In the genomic region with DNA sequence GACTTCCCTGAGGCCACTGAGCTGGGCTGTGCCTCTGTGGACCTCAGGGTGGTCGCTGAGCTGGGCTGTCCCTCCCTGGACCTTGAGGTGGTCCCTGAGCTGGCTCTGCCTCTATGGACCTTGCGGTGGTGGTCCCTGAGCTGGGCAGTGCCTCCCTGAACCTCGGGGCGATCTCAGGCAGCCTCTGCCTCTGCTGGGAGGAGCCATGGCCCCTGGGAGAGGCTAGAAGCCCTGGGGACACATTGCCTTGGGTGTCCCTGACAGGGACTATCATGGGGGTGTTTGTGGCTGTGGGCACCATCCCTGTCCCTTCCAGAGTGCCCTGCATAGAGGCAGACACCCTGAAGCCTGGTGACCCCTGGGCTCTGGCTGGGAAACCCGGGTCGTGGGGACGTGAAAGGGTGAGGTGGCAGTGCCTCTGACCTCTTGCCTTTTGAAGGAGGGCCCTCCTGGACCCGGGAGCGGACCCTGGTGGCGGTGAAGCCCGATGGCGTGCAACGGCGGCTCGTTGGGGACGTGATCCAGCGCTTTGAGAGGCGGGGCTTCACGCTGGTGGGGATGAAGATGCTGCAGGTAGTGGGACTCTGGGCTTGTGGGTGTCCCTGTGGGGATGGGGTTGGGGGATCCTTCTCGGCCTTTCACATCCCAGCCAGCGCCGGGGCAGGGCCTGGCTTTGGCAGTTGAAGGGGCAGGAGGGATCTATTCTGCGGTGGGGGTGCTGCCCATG, we compare ENCODE assay signal across 10 cellular contexts. TPM values are rescaled to one million over a fixed set of nuclear protein-coding genes. Genes with fewer than 3 reads are reported as not detected.
A peak's percentile ranks its signal among the peaks of the same experiment; 100 is the strongest.
DNase-seq lines count a peak whose midpoint lies in the region; FAIRE-seq and TF ChIP-seq lines count a peak whose summit lies in the region.
"Had no signal": no experiment of that assay in that cellular context is flagged by ENCODE, and none has a peak within 500 bp of the region (broad histone marks: within the 10 kb centered on the region; RNA-seq: fewer than 3 reads in every experiment).

No MANE protein-coding gene starts in this region.

- H3K4me3 Mint-ChIP-seq in activated naive CD4-positive, alpha-beta T cell treated with anti-CD3 and anti-CD28 coated beads, Interleukin-2, amount 10 ng/mL, durations not matched to agents 7 days and 5 days: peak overlapping the region; percentile 64
- peak overlapping the region; percentile 87 for H3K4me3 Mint-ChIP-seq in activated T-helper 1 cell treated with anti-CD3 and anti-CD28 coated beads, Interleukin-12 subunit alpha, Interleukin-12 subunit beta, Interleukin-2, Interleukin-4 antibody, amounts not matched to agents 30 ng/mL and 10 ng/mL and 1 ng/mL, durations not matched to agents 14 hours and 24 hours and 36 hours

- intact Hi-C loops in activated T-helper 1 cell treated with anti-CD3 and anti-CD28 coated beads, Interleukin-12 subunit alpha, Interleukin-12 subunit beta, Interleukin-2, Interleukin-4 antibody, amounts not matched to agents 30 ng/mL and 10 ng/mL and 1 ng/mL, durations not matched to agents 14 hours and 24 hours and 36 hours (cut with micrococcal nuclease): no loop called here

- peaks cover 1% of the 10 kb centered on the region for H3K36me3 Mint-ChIP-seq in activated naive CD4-positive, alpha-beta T cell treated with anti-CD3 and anti-CD28 coated beads, Interleukin-2, amount 10 ng/mL, durations not matched to agents 7 days and 5 days
- no peaks in the 10 kb centered on the region for H3K36me3 Mint-ChIP-seq in activated T-helper 1 cell treated with anti-CD3 and anti-CD28 coated beads, Interleukin-12 subunit alpha, Interleukin-12 subunit beta, Interleukin-2, Interleukin-4 antibody, amounts not matched to agents 30 ng/mL and 10 ng/mL and 1 ng/mL, durations not matched to agents 14 hours and 24 hours and 36 hours (ENCODE audit: low read depth)

- TF ChIP-seq RAD21 in liver (IDR thresholded peaks at IDR 0.05): no peak

- H3K9me3 ChIP-seq in liver (ENCODE audit: control insufficient read depth in 4 of 4, low read length in 3 of 4) (no peaks in the 10 kb centered on the region), stomach smooth muscle (ENCODE audit: control insufficient read depth in 2 of 2, low read length in 2 of 2) (no peaks in the 10 kb centered on the region)

- H3K27ac Mint-ChIP-seq in activated naive CD4-positive, alpha-beta T cell treated with anti-CD3 and anti-CD28 coated beads, Interleukin-2, amount 10 ng/mL, durations not matched to agents 7 days and 5 days: peak overlapping the region; percentile 5
- peak overlapping the region; percentile 67 for H3K27ac Mint-ChIP-seq in activated T-helper 1 cell treated with anti-CD3 and anti-CD28 coated beads, Interleukin-12 subunit alpha, Interleukin-12 subunit beta, Interleukin-2, Interleukin-4 antibody, amounts not matched to agents 30 ng/mL and 10 ng/mL and 1 ng/mL, durations not matched to agents 14 hours and 24 hours and 36 hours

- H3K27me3 ChIP-seq in liver (ENCODE audit: control insufficient read depth in 4 of 4, insufficient read depth in 4 of 4, low read length in 3 of 4): no peaks in the 10 kb centered on the region
- H3K27me3 ChIP-seq in stomach smooth muscle (ENCODE audit: control insufficient read depth in 1 of 2, insufficient read depth in 2 of 2, low read length in 2 of 2): no peaks in the 10 kb centered on the region

- no peak for TF ChIP-seq POLR2A in GM12892 (IDR thresholded peaks at IDR 0.05; ENCODE audit: low read depth, low read length)

- H3K27me3 Mint-ChIP-seq in activated naive CD4-positive, alpha-beta T cell treated with anti-CD3 and anti-CD28 coated beads, Interleukin-2, amount 10 ng/mL, durations not matched to agents 7 days and 5 days: peaks cover 18% of the 10 kb centered on the region
- H3K27me3 Mint-ChIP-seq in activated T-helper 1 cell treated with anti-CD3 and anti-CD28 coated beads, Interleukin-12 subunit alpha, Interleukin-12 subunit beta, Interleukin-2, Interleukin-4 antibody, amounts not matched to agents 30 ng/mL and 10 ng/mL and 1 ng/mL, durations not matched to agents 14 hours and 24 hours and 36 hours (ENCODE audit: insufficient read depth): peaks cover 11% of the 10 kb centered on the region

- POLR2A ChIA-PET in HEK293T (lab: Yijun Ruan, JAX): interaction anchor here (0.9 to 1.4 kb wide), 2 partner anchors 10 to 25 kb away, joined by 4 to 5 read pairs; no protein-coding TSS in a partner anchor

- H3K36me3 ChIP-seq in liver (ENCODE audit: control insufficient read depth in 4 of 4, insufficient read depth in 3 of 4, low read depth in 1 of 4, low read length in 3 of 4) (no peaks in the 10 kb centered on the region), stomach smooth muscle (ENCODE audit: control insufficient read depth in 2 of 2, insufficient read depth in 2 of 2, low read length in 2 of 2) (peaks cover 3 to 9% of the 10 kb centered on the region in 2 donors)

- no peak for TF ChIP-seq CTCF in liver (IDR thresholded peaks at IDR 0.05; ENCODE audit: low read depth, low read length, missing input control)

- peak overlapping the region; percentile 13 to 54 for H3K27ac ChIP-seq in liver (ENCODE audit: low read depth in 1 of 2, low read length in 2 of 2)
- H3K27ac ChIP-seq in stomach smooth muscle (ENCODE audit: low read length): peak overlapping the region; percentile 78

- no peaks in the 10 kb centered on the region for H3K9me3 Mint-ChIP-seq in activated naive CD4-positive, alpha-beta T cell treated with anti-CD3 and anti-CD28 coated beads, Interleukin-2, amount 10 ng/mL, durations not matched to agents 7 days and 5 days
- H3K9me3 Mint-ChIP-seq in activated T-helper 1 cell treated with anti-CD3 and anti-CD28 coated beads, Interleukin-12 subunit alpha, Interleukin-12 subunit beta, Interleukin-2, Interleukin-4 antibody, amounts not matched to agents 30 ng/mL and 10 ng/mL and 1 ng/mL, durations not matched to agents 14 hours and 24 hours and 36 hours: no peaks in the 10 kb centered on the region

- WGBS in liver: 89% methylated on average over 23 of the region's 23 CpGs

- peak overlapping the region in 1 of 2 donors; percentile 25 for H3K9ac ChIP-seq in liver (ENCODE audit: low read depth in 1 of 2, low read length in 2 of 2)
- H3K9ac ChIP-seq in stomach smooth muscle (ENCODE audit: low read length in 2 of 2): peak overlapping the region in 1 of 2 donors; percentile 66

- H3K4me3 ChIP-seq in liver (ENCODE audit: low read depth in 1 of 3, low read length in 3 of 3): no peak overlapping the region
- H3K4me3 ChIP-seq in stomach smooth muscle (ENCODE audit: low read length in 2 of 2): peak overlapping the region in 1 of 2 donors; percentile 67

- H3K4me1 Mint-ChIP-seq in activated naive CD4-positive, alpha-beta T cell treated with anti-CD3 and anti-CD28 coated beads, Interleukin-2, amount 10 ng/mL, durations not matched to agents 7 days and 5 days: peaks cover 34% of the 10 kb centered on the region
- H3K4me1 Mint-ChIP-seq in activated T-helper 1 cell treated with anti-CD3 and anti-CD28 coated beads, Interleukin-12 subunit alpha, Interleukin-12 subunit beta, Interleukin-2, Interleukin-4 antibody, amounts not matched to agents 30 ng/mL and 10 ng/mL and 1 ng/mL, durations not matched to agents 14 hours and 24 hours and 36 hours (ENCODE audit: low read depth): peaks cover 19% of the 10 kb centered on the region

- CTCF ChIA-PET in activated naive CD4-positive, alpha-beta T cell treated with anti-CD3 and anti-CD28 coated beads, Interleukin-2, amount 10 ng/mL, durations not matched to agents 7 days and 5 days (lab: Charles Lee): no interaction called here
- CTCF ChIA-PET in HEK293T (lab: Yijun Ruan, JAX): no interaction called here

- DNase-seq in activated naive CD4-positive, alpha-beta T cell treated with anti-CD3 and anti-CD28 coated beads, Interleukin-2, amount 10 ng/mL, durations not matched to agents 7 days and 5 days: no peak
- no peak for DNase-seq in activated naive CD4-positive, alpha-beta T cell treated with Interleukin-2 at 50 U/mL for 16 hours
- DNase-seq in activated T-helper 1 cell treated with anti-CD3 and anti-CD28 coated beads, Interleukin-12 subunit alpha, Interleukin-12 subunit beta, Interleukin-2, Interleukin-4 antibody, amounts not matched to agents 30 ng/mL and 10 ng/mL and 1 ng/mL, durations not matched to agents 14 hours and 24 hours and 36 hours (ENCODE audit: low spot score): no peak
- DNase-seq in GM12892 (ENCODE audit: insufficient read length): no peak
- no peak for DNase-seq in HEK293T (ENCODE audit: extremely low spot score)
- no peak for DNase-seq in dermis blood vessel endothelial cell
- DNase-seq: cortex of kidney, NCI-H1436 treated with DMSO at 0.1 percent for 48 hours had no signal

- H3K4me1 ChIP-seq in liver (ENCODE audit: control insufficient read depth in 4 of 4, insufficient read depth in 4 of 4, low read length in 3 of 4) (peaks cover 6 to 40% (median 17%) of the 10 kb centered on the region in 4 donors), stomach smooth muscle (ENCODE audit: control insufficient read depth, insufficient read depth, low read length) (peaks cover 21% of the 10 kb centered on the region)

- FAIRE-seq in GM12892 (lab: Jason Lieb, UNC): no peak

RNA-seq across cellular contexts. Expression of gene NME4, which starts 1.7 kb away (rescaled TPM):
- total RNA-seq in activated T-helper 1 cell treated with anti-CD3 and anti-CD28 coated beads, Interleukin-12 subunit alpha, Interleukin-12 subunit beta, Interleukin-2, Interleukin-4 antibody, amounts not matched to agents 30 ng/mL and 10 ng/mL and 1 ng/mL, durations not matched to agents 14 hours and 24 hours and 36 hours: 57.2 and 58.7 TPM in 2 replicates
- total RNA-seq in liver: 10 to 100 TPM; 39.2 to 91.4 TPM
- 100 to 1,000 TPM in 1 of 2 donors, 10 to 100 TPM in 1; 76.4 to 118 TPM for polyA plus RNA-seq in liver
- 84.7 TPM for polyA plus RNA-seq in GM12892 (2012; ENCODE audit: missing spikeins)
- 42.2 and 55.7 TPM in 2 replicates for total RNA-seq in dermis blood vessel endothelial cell

RNA-seq across cellular contexts. Expression of gene DECR2, which starts 3.0 kb away (rescaled TPM):
- 18.0 and 20.1 TPM in 2 replicates for total RNA-seq in activated T-helper 1 cell treated with anti-CD3 and anti-CD28 coated beads, Interleukin-12 subunit alpha, Interleukin-12 subunit beta, Interleukin-2, Interleukin-4 antibody, amounts not matched to agents 30 ng/mL and 10 ng/mL and 1 ng/mL, durations not matched to agents 14 hours and 24 hours and 36 hours
- total RNA-seq in liver: 100 to 1,000 TPM in 1 of 2 donors, 10 to 100 TPM in 1; 42.2 to 119 TPM
- polyA plus RNA-seq in liver: 100 to 1,000 TPM; 133 to 210 TPM
- 7.7 TPM for polyA plus RNA-seq in GM12892 (2012; ENCODE audit: missing spikeins)
- 13.4 and 17.5 TPM in 2 replicates for total RNA-seq in dermis blood vessel endothelial cell

RNA-seq across cellular contexts. Expression of gene PGAP6, which starts 16.9 kb away (rescaled TPM):
- 35.7 and 36.3 TPM in 2 replicates for total RNA-seq in activated T-helper 1 cell treated with anti-CD3 and anti-CD28 coated beads, Interleukin-12 subunit alpha, Interleukin-12 subunit beta, Interleukin-2, Interleukin-4 antibody, amounts not matched to agents 30 ng/mL and 10 ng/mL and 1 ng/mL, durations not matched to agents 14 hours and 24 hours and 36 hours
- 10 to 100 TPM; 34.4 to 41.7 TPM for total RNA-seq in liver
- 10 to 100 TPM; 18.9 to 50.5 TPM for polyA plus RNA-seq in liver
- polyA plus RNA-seq in GM12892 (2012; ENCODE audit: missing spikeins): 20.9 TPM
- 98.2 and 132 TPM in 2 replicates for total RNA-seq in dermis blood vessel endothelial cell

RNA-seq across cellular contexts. Expression of gene RAB11FIP3, which starts 26.7 kb away (rescaled TPM):
- 41.4 and 47.5 TPM in 2 replicates for total RNA-seq in activated T-helper 1 cell treated with anti-CD3 and anti-CD28 coated beads, Interleukin-12 subunit alpha, Interleukin-12 subunit beta, Interleukin-2, Interleukin-4 antibody, amounts not matched to agents 30 ng/mL and 10 ng/mL and 1 ng/mL, durations not matched to agents 14 hours and 24 hours and 36 hours
- total RNA-seq in liver (10 to 100 TPM in 1 of 2 donors, 1 to 10 TPM in 1; 8.8 to 29.4 TPM), dermis blood vessel endothelial cell (34.9 and 46.8 TPM in 2 replicates)
- polyA plus RNA-seq in liver: 10 to 100 TPM in 1 of 2 donors, 1 to 10 TPM in 1; 3.5 to 22.6 TPM
- polyA plus RNA-seq in GM12892 (2012; ENCODE audit: missing spikeins): 21.3 TPM

RNA-seq across cellular contexts. Expression of gene MRPL28, which starts 28.4 kb away (rescaled TPM):
- total RNA-seq in activated T-helper 1 cell treated with anti-CD3 and anti-CD28 coated beads, Interleukin-12 subunit alpha, Interleukin-12 subunit beta, Interleukin-2, Interleukin-4 antibody, amounts not matched to agents 30 ng/mL and 10 ng/mL and 1 ng/mL, durations not matched to agents 14 hours and 24 hours and 36 hours: 110 and 115 TPM in 2 replicates
- 10 to 100 TPM; 28.3 to 41.5 TPM for total RNA-seq in liver
- polyA plus RNA-seq in liver: 10 to 100 TPM; 58.6 to 63.4 TPM
- polyA plus RNA-seq in GM12892 (2012; ENCODE audit: missing spikeins): 59.7 TPM
- total RNA-seq in dermis blood vessel endothelial cell: 85.9 and 103 TPM in 2 replicates
